21 cellular contexts compared by ENCODE assay signal in genomic region chr13:99342723-99343315, GRCh38. TPM values are rescaled to one million over a fixed set of nuclear protein-coding genes. Genes with fewer than 3 reads are reported as not detected.
DNase-seq lines count a peak whose midpoint lies in the region; ATAC-seq and TF ChIP-seq lines count a peak whose summit lies in the region.
"Had no signal": no experiment of that assay in that cellular context is flagged by ENCODE, and none has a peak within 500 bp of the region (broad histone marks: within the 10 kb centered on the region; RNA-seq: fewer than 3 reads in every experiment).

No MANE protein-coding gene starts in this region.

- H2BK5ac ChIP-seq in mesendoderm (ENCODE audit: low read length): no peak overlapping the region

- H2BK120ac ChIP-seq in mesendoderm (ENCODE audit: low read depth, low read length): no peak overlapping the region

- no peak overlapping the region for H4K5ac ChIP-seq in mesendoderm (ENCODE audit: low read length)

- TF ChIP-seq CTCF in OCI-LY7 (conservative IDR thresholded peaks at IDR 0.05; ENCODE audit: low read length): no peak

- H3K27ac ChIP-seq in OCI-LY7 (ENCODE audit: low read depth, low read length, poor library complexity, severe bottlenecking): no peak overlapping the region
- no peak overlapping the region for H3K27ac ChIP-seq in mesendoderm (ENCODE audit: low read depth, low read length)
- H3K27ac ChIP-seq: GM23248 had no signal

- no peak overlapping the region for H3K23ac ChIP-seq in mesendoderm (ENCODE audit: low read length)

- peaks cover 66% of the 10 kb centered on the region for H3K4me1 Mint-ChIP-seq in activated naive CD8-positive, alpha-beta T cell (ENCODE audit: low read depth)
- H3K4me1 Mint-ChIP-seq in activated naive CD8-positive, alpha-beta T cell treated with anti-CD3 and anti-CD28 coated beads for 36 hours: peaks cover 36% of the 10 kb centered on the region

- H3K56ac ChIP-seq in mesendoderm (ENCODE audit: low read length): no peak overlapping the region

- peak overlapping the region; percentile 58 for H3K27ac Mint-ChIP-seq in activated naive CD8-positive, alpha-beta T cell
- H3K27ac Mint-ChIP-seq in activated naive CD8-positive, alpha-beta T cell treated with anti-CD3 and anti-CD28 coated beads for 36 hours: no peak overlapping the region

- H4K20me1 ChIP-seq in OCI-LY7 (ENCODE audit: insufficient read depth, low read length): no peaks in the 10 kb centered on the region

- POLR2A ChIA-PET in OCI-LY7 (lab: Charles Lee): no interaction called here

- ATAC-seq in GM18867 (IDR thresholded peaks at IDR 0.05; ENCODE audit: unreplicated experiment) (no peak), GM21717 (IDR thresholded peaks at IDR 0.05; ENCODE audit: unreplicated experiment) (no peak)

- no peaks in the 10 kb centered on the region for H3K9me3 ChIP-seq in OCI-LY7 (ENCODE audit: low read length)
- H3K9me3 ChIP-seq: HAP-1 had no signal

- no peak overlapping the region for H3K4me3 Mint-ChIP-seq in activated naive CD8-positive, alpha-beta T cell
- no peak overlapping the region for H3K4me3 Mint-ChIP-seq in activated naive CD8-positive, alpha-beta T cell treated with anti-CD3 and anti-CD28 coated beads for 36 hours

- intact Hi-C loops in OCI-LY7 (cut with micrococcal nuclease; ENCODE audit: unreplicated experiment): no loop called here
- intact Hi-C loops in posterior vena cava (cut with DNase I): no loop called here

- CTCF ChIA-PET in OCI-LY7 (lab: Charles Lee; ENCODE audit: unreplicated experiment): no interaction called here

- no peak overlapping the region for H3K9ac ChIP-seq in mesendoderm (ENCODE audit: low read length)
- H3K9ac ChIP-seq: GM23248 had no signal

- H3K4me3 ChIP-seq in OCI-LY7 (ENCODE audit: low read depth, low read length, poor library complexity, severe bottlenecking) (no peak overlapping the region), mesendoderm (ENCODE audit: low read length) (no peak overlapping the region)
- H3K4me3 ChIP-seq: GM23248, HAP-1 had no signal

- no peak for DNase-seq in activated naive CD8-positive, alpha-beta T cell treated with anti-CD3 and anti-CD28 coated beads for 36 hours
- DNase-seq in OCI-LY7 (ENCODE audit: low spot score): no peak
- DNase-seq in mesendoderm: peak; percentile 16
- DNase-seq in posterior vena cava (ENCODE audit: low spot score): peak; percentile 61
- no peak for DNase-seq in NCI-H2171 treated with DMSO at 0.1 percent for 48 hours (lab: John Stamatoyannopoulos, UW)
- DNase-seq: C1 segment of cervical spinal cord; COR-L47; GM23248; Kasumi-1; NCI-H1092 treated with DMSO at 0.1 percent for 48 hours; NCI-H146; NCI-H2081; NCI-H510A; NCI-H748 treated with DMSO at 0.1 percent for 48 hours; NK-92 treated with Interleukin-12 subunit alpha and Interleukin-12 subunit beta, amount 100 ng/mL, for 24 hours; OCI-M1; Right ventricle myocardium superior had no signal

- no peaks in the 10 kb centered on the region for H3K27me3 Mint-ChIP-seq in activated naive CD8-positive, alpha-beta T cell
- H3K27me3 Mint-ChIP-seq in activated naive CD8-positive, alpha-beta T cell treated with anti-CD3 and anti-CD28 coated beads for 36 hours: no peaks in the 10 kb centered on the region

- no peak overlapping the region for H2AK5ac ChIP-seq in mesendoderm (ENCODE audit: low read length)

- peaks cover 39% of the 10 kb centered on the region for H3K36me3 Mint-ChIP-seq in activated naive CD8-positive, alpha-beta T cell
- H3K36me3 Mint-ChIP-seq in activated naive CD8-positive, alpha-beta T cell treated with anti-CD3 and anti-CD28 coated beads for 36 hours: peaks cover 39% of the 10 kb centered on the region

- H3K9me3 Mint-ChIP-seq in activated naive CD8-positive, alpha-beta T cell (ENCODE audit: low read depth): no peaks in the 10 kb centered on the region
- H3K9me3 Mint-ChIP-seq in activated naive CD8-positive, alpha-beta T cell treated with anti-CD3 and anti-CD28 coated beads for 36 hours: no peaks in the 10 kb centered on the region

- no peak overlapping the region for H3K18ac ChIP-seq in mesendoderm (ENCODE audit: low read length)

- H3K79me2 ChIP-seq in OCI-LY7 (ENCODE audit: insufficient read depth, low read depth, low read length) (no peaks in the 10 kb centered on the region), mesendoderm (ENCODE audit: control insufficient read depth, insufficient read depth, low read length) (no peaks in the 10 kb centered on the region)

- H3K79me1 ChIP-seq in mesendoderm (ENCODE audit: low read length): no peaks in the 10 kb centered on the region

- no CpG with 5 or more reads among the region's 10 CpGs for WGBS in mesendoderm (ENCODE audit: extremely low coverage, insufficient coverage, low lambda C conversion rate)

- H3K36me3 ChIP-seq in OCI-LY7 (ENCODE audit: insufficient read depth, low read length): peaks cover 13% of the 10 kb centered on the region; the same call in 1 of the 2 replicates
- H3K36me3 ChIP-seq in mesendoderm (ENCODE audit: control insufficient read depth, insufficient read depth, low read length): no peaks in the 10 kb centered on the region

- H3K9me2 ChIP-seq in OCI-LY7 (ENCODE audit: insufficient read depth, low read length): no peaks in the 10 kb centered on the region

- peak overlapping the region; percentile 64; the same call in 1 of the 2 replicates for H3K4me2 ChIP-seq in OCI-LY7 (ENCODE audit: low read length)
- H3K4me2 ChIP-seq in mesendoderm (ENCODE audit: low read length): no peak overlapping the region

- no peaks in the 10 kb centered on the region for H3K4me1 ChIP-seq in OCI-LY7 (ENCODE audit: insufficient read depth, low read length, poor library complexity, severe bottlenecking)
- H3K4me1 ChIP-seq in mesendoderm (ENCODE audit: control insufficient read depth, low read depth, low read length): no peaks in the 10 kb centered on the region
- H3K4me1 ChIP-seq: HAP-1 had no signal

- no peak overlapping the region for H2BK15ac ChIP-seq in mesendoderm (replicated peaks; ENCODE audit: low read depth)

- H3K4ac ChIP-seq in mesendoderm (ENCODE audit: low read depth, low read length): no peak overlapping the region

- no TSS peak for BruUV-seq in OCI-LY7 (replicated peaks; lab: Mats Ljungman, UMichigan)

- no peak overlapping the region for H2AFZ ChIP-seq in OCI-LY7 (ENCODE audit: low read length)
- H2AFZ ChIP-seq: GM23248 had no signal

- no peak overlapping the region for H4K8ac ChIP-seq in mesendoderm (ENCODE audit: low read depth, low read length)

- H3K27me3 ChIP-seq in mesendoderm (ENCODE audit: insufficient read depth, low read length, poor library complexity): no peaks in the 10 kb centered on the region

RNA-seq across cellular contexts. Expression of gene GPR183, which starts 35.6 kb away (rescaled TPM):
- 1 to 10 TPM; 4.3 to 4.5 TPM for total RNA-seq in activated naive CD8-positive, alpha-beta T cell treated with anti-CD3 and anti-CD28 coated beads for 36 hours
- total RNA-seq in OCI-LY7 (2014; rRNA removed; shearing (Covaris generic)): not detected in 2 replicates
- total RNA-seq in OCI-LY7 (2022) (not detected in 2 replicates), posterior vena cava (10 to 100 TPM; 12.1 to 14.7 TPM)
- polyA plus RNA-seq in mesendoderm (2013, experiment 1 of 2): 0.01 TPM
- polyA plus RNA-seq in mesendoderm (2013, experiment 2 of 2): 0.01 TPM
- total RNA-seq: GM23248 had no signal

Comparison
In these comparisons a context has a peak if more than half of its experiments do, and no peak if none do; other contexts are left out.
1. DNase-seq: peak in mesendoderm (single experiment) and posterior vena cava (single experiment); none in activated naive CD8-positive, alpha-beta T cell treated with anti-CD3 and anti-CD28 coated beads for 36 hours (single experiment), OCI-LY7 (single experiment) and NCI-H2171 treated with DMSO at 0.1 percent for 48 hours (single experiment).
2. RNA of gene GPR183, which starts 35.6 kb away (total RNA-seq): 12.1 to 14.7 TPM in posterior vena cava and 4.3 to 4.5 TPM in activated naive CD8-positive, alpha-beta T cell treated with anti-CD3 and anti-CD28 coated beads for 36 hours; not detected in OCI-LY7; every median in the first group is over 4 times any median in the second.